In genomic region chr9:82104252-82104651, GRCh38 we compare ENCODE assay signal across 26 cellular contexts.
DNase-seq lines count a peak whose midpoint lies in the region; ATAC-seq, FAIRE-seq and TF ChIP-seq lines count a peak whose summit lies in the region.
"Had no signal": no experiment of that assay in that cellular context is flagged by ENCODE, and none has a peak within 500 bp of the region (broad histone marks: within the 10 kb centered on the region; RNA-seq: fewer than 3 reads in every experiment).

No MANE protein-coding gene starts in this region.

- H3K4me1 ChIP-seq in Peyer's patch: no peaks in the 10 kb centered on the region
- H3K4me1 ChIP-seq: BE2C had no signal

- H3K4me3 ChIP-seq in Peyer's patch: no peak overlapping the region
- H3K4me3 ChIP-seq: BLaER1, GM12878 had no signal

- DNase-seq in SK-N-DZ (ENCODE audit: low spot score) (peak; percentile 63), hypothalamus (lab: John Stamatoyannopoulos, UW) (no peak), Peyer's patch (no peak)
- DNase-seq: 8988T; ACHN; BE2C; C1 segment of cervical spinal cord; CD4-positive, alpha-beta memory T cell; CD4-positive, CD25-positive, alpha-beta regulatory T cell; CD8-positive, alpha-beta memory T cell; COR-L47; DMS 273 treated with DMSO at 0.1 percent for 48 hours; DMS153; DMS53; DMS79; DND-41; EL; GDM1 had no signal

- peak; percentile 9 for FAIRE-seq in islet of Langerhans (lab: Jason Lieb, UNC)
- FAIRE-seq: A204.1, GM12878, GM12892, GM18507 had no signal

- H3K36me3 ChIP-seq in Peyer's patch: no peaks in the 10 kb centered on the region
- H3K36me3 ChIP-seq: BE2C, BLaER1 had no signal

- H3K9me3 ChIP-seq in Peyer's patch: no peaks in the 10 kb centered on the region
- H3K9me3 ChIP-seq: BE2C had no signal

- no peak overlapping the region for H3K27ac ChIP-seq in Peyer's patch
- H3K27ac ChIP-seq: BLaER1 had no signal

- no peak for TF ChIP-seq CTCF in Peyer's patch (IDR thresholded peaks at IDR 0.05)

- no peaks in the 10 kb centered on the region for H3K27me3 ChIP-seq in Peyer's patch
- H3K27me3 ChIP-seq: BE2C, BLaER1 had no signal

- TF ChIP-seq POLR2A in Peyer's patch (IDR thresholded peaks at IDR 0.05): no peak

- no peak for ATAC-seq in SK-N-SH treated with all-trans-retinoic acid at 6 μM for 48 hours
- no peak for ATAC-seq in HG02973 (IDR thresholded peaks at IDR 0.05; ENCODE audit: unreplicated experiment)
- ATAC-seq: GM12878 had no signal

TF ChIP-seq in SK-N-SH treated with all-trans-retinoic acid at 6 μM for 48 hours, 23 proteins besides CTCF, POLR2A, EP300 and RAD21:
- TF ChIP-seq TSHZ2 (CRISPR knock-in tag; IDR thresholded peaks at IDR 0.05) (peak; percentile 72; the same call in 1 of the 2 replicates), TOX (CRISPR knock-in tag; IDR thresholded peaks at IDR 0.05; ENCODE audit: borderline replicate concordance) (no peak), TCF4 (CRISPR knock-in tag; IDR thresholded peaks at IDR 0.05; ENCODE audit: borderline replicate concordance) (peak; percentile 97), SNAI2 (CRISPR knock-in tag; IDR thresholded peaks at IDR 0.05) (no peak), ISL1 (CRISPR knock-in tag; IDR thresholded peaks at IDR 0.05) (no peak), CSRNP3 (CRISPR knock-in tag; IDR thresholded peaks at IDR 0.05) (peak; percentile 46; the same call in 1 of the 2 replicates), CREB5 (CRISPR knock-in tag; IDR thresholded peaks at IDR 0.05; ENCODE audit: low read depth) (no peak), CSDC2 (CRISPR knock-in tag; IDR thresholded peaks at IDR 0.05) (no peak), ESRRG (CRISPR knock-in tag; IDR thresholded peaks at IDR 0.05) (no peak), ZNF565 (CRISPR knock-in tag; conservative IDR thresholded peaks at IDR 0.05; ENCODE audit: low read depth) (no peak), PATZ1 (CRISPR knock-in tag; IDR thresholded peaks at IDR 0.05; ENCODE audit: borderline replicate concordance) (no peak), ZC3H10 (CRISPR knock-in tag; IDR thresholded peaks at IDR 0.05) (no peak)
